ENCODE assay signal across 20 cellular contexts in genomic region chr16:49640606-49641005, GRCh38.
DNase-seq lines count a peak whose midpoint lies in the region; ATAC-seq, FAIRE-seq and TF ChIP-seq lines count a peak whose summit lies in the region.
"Had no signal": no experiment of that assay in that cellular context is flagged by ENCODE, and none has a peak within 500 bp of the region (broad histone marks: within the 10 kb centered on the region; RNA-seq: fewer than 3 reads in every experiment).

No MANE protein-coding gene starts in this region.

- no peak for ATAC-seq in activated CD8-positive, alpha-beta T cell treated with anti-CD3 and anti-CD28 coated beads for 36 hours
- no peak for ATAC-seq in activated T-cell treated with anti-CD3 and anti-CD28 coated beads, Interleukin-2, amount 50 U/mL, for 72 hours (replicated peaks in 1 of 2)

- H3K36me3 ChIP-seq in BE2C (peaks cover 6% of the 10 kb centered on the region), HUES64 (ENCODE audit: insufficient read depth, low read length) (peaks cover 29% of the 10 kb centered on the region)

- DNase-seq in BE2C (peak; percentile 52), coronary artery (ENCODE audit: low spot score) (no peak), osteocyte (ENCODE audit: extremely low spot score, unreplicated experiment) (no peak), AML-193 (lab: John Stamatoyannopoulos, UW) (no peak), urothelium cell line (ENCODE audit: low spot score) (no peak)
- DNase-seq in activated CD8-positive, alpha-beta T cell treated with anti-CD3 and anti-CD28 coated beads for 36 hours, result no peak
- no peak for DNase-seq in activated T-cell treated with anti-CD3 and anti-CD28 coated beads, Interleukin-2, amount 50 U/mL, for 72 hours
- DNase-seq: activated CD4-positive, alpha-beta T cell treated with anti-CD3 and anti-CD28 coated beads for 48 hours; activated effector memory CD4-positive, alpha-beta T cell treated with Interleukin-2 at 50 U/mL for 16 hours; amniotic stem cell; CD8-positive, alpha-beta memory T cell; cerebellar nuclear complex; glutamatergic neuron; NCI-H2029; stimulated activated CD4-positive, alpha-beta T cell treated with anti-CD3 and anti-CD28 coated beads, Interleukin-12 subunit alpha, Interleukin-12 subunit beta, amount 100 ng/mL, for 4 hours had no signal

- intact Hi-C loops in activated CD8-positive, alpha-beta T cell treated with anti-CD3 and anti-CD28 coated beads for 36 hours (cut with micrococcal nuclease), result no loop called here

- H3K4me3 ChIP-seq in BE2C (ENCODE audit: low read depth, low read length) (no peak overlapping the region), HUES64 (ENCODE audit: low read length) (no peak overlapping the region), coronary artery (peak overlapping the region; percentile 39)
- H3K4me3 ChIP-seq: lung, suprapubic skin had no signal

- peak overlapping the region; percentile 2; the same call in 1 of the 2 replicates for H3K27ac ChIP-seq in HUES64 (ENCODE audit: low read depth, low read length)
- H3K27ac ChIP-seq in coronary artery, result peak overlapping the region in 1 of 2 donors; percentile 58
- H3K27ac ChIP-seq: HL-60, suprapubic skin had no signal

- H3K27me3 Mint-ChIP-seq in osteocyte (ENCODE audit: unreplicated experiment), result no peaks in the 10 kb centered on the region
- H3K27me3 Mint-ChIP-seq in activated CD8-positive, alpha-beta T cell treated with anti-CD3 and anti-CD28 coated beads for 36 hours, result no peaks in the 10 kb centered on the region
- H3K27me3 Mint-ChIP-seq in activated T-cell treated with anti-CD3 and anti-CD28 coated beads, Interleukin-2, amount 50 U/mL, for 72 hours (ENCODE audit: low read depth), result no peaks in the 10 kb centered on the region

- TF ChIP-seq CTCF in BE2C (IDR thresholded peaks at IDR 0.05; ENCODE audit: low read depth, low read length), result no peak
- no peak for TF ChIP-seq CTCF in coronary artery (IDR thresholded peaks at IDR 0.05)
- no peak for TF ChIP-seq CTCF in osteocyte (IDR thresholded peaks at IDR 0.05)
- TF ChIP-seq CTCF in activated CD8-positive, alpha-beta T cell treated with anti-CD3 and anti-CD28 coated beads for 36 hours (IDR thresholded peaks at IDR 0.05), result no peak

- H3K9me3 Mint-ChIP-seq in osteocyte (ENCODE audit: unreplicated experiment), result no peaks in the 10 kb centered on the region
- H3K9me3 Mint-ChIP-seq in activated CD8-positive, alpha-beta T cell treated with anti-CD3 and anti-CD28 coated beads for 36 hours, result peaks cover 4% of the 10 kb centered on the region
- peaks cover 3% of the 10 kb centered on the region in 2 donors for H3K9me3 Mint-ChIP-seq in activated T-cell treated with anti-CD3 and anti-CD28 coated beads, Interleukin-2, amount 50 U/mL, for 72 hours

- H3K4me1 ChIP-seq in BE2C, result peaks cover 17% of the 10 kb centered on the region
- H3K4me1 ChIP-seq in HUES64 (ENCODE audit: insufficient read depth, low read length), result peaks cover 46% of the 10 kb centered on the region

- H3K9ac ChIP-seq in HUES64 (ENCODE audit: low read depth, low read length), result no peak overlapping the region

- no peaks in the 10 kb centered on the region for H3K27me3 ChIP-seq in BE2C
- H3K27me3 ChIP-seq in HUES64 (ENCODE audit: insufficient read depth, low read length), result no peaks in the 10 kb centered on the region

- H3K4me3 Mint-ChIP-seq in osteocyte (ENCODE audit: unreplicated experiment), result no peak overlapping the region
- no peak overlapping the region for H3K4me3 Mint-ChIP-seq in activated CD8-positive, alpha-beta T cell treated with anti-CD3 and anti-CD28 coated beads for 36 hours
- no peak overlapping the region for H3K4me3 Mint-ChIP-seq in activated T-cell treated with anti-CD3 and anti-CD28 coated beads, Interleukin-2, amount 50 U/mL, for 72 hours
- H3K4me3 Mint-ChIP-seq: CD8-positive, alpha-beta memory T cell had no signal

- POLR2A ChIA-PET in activated CD8-positive, alpha-beta T cell treated with anti-CD3 and anti-CD28 coated beads for 36 hours (lab: Charles Lee), result no interaction called here

- CTCF ChIA-PET in activated CD8-positive, alpha-beta T cell treated with anti-CD3 and anti-CD28 coated beads for 36 hours (lab: Charles Lee), result no interaction called here

- H3K9me3 ChIP-seq in BE2C, result no peaks in the 10 kb centered on the region; the same call in 1 of the 2 replicates
- H3K9me3 ChIP-seq in HUES64 (ENCODE audit: insufficient read depth, low read depth, low read length), result no peaks in the 10 kb centered on the region
- H3K9me3 ChIP-seq: suprapubic skin had no signal

- 71% methylated on average over 14 of the region's 14 CpGs for WGBS in HUES64

- FAIRE-seq in urothelium cell line (lab: Jason Lieb, UNC), result no peak
- FAIRE-seq: GM18507 had no signal

- H3K4me1 Mint-ChIP-seq in osteocyte (ENCODE audit: unreplicated experiment), result peaks cover 63% of the 10 kb centered on the region
- H3K4me1 Mint-ChIP-seq in activated CD8-positive, alpha-beta T cell treated with anti-CD3 and anti-CD28 coated beads for 36 hours (ENCODE audit: low read depth), result no peaks in the 10 kb centered on the region
- H3K4me1 Mint-ChIP-seq in activated T-cell treated with anti-CD3 and anti-CD28 coated beads, Interleukin-2, amount 50 U/mL, for 72 hours (ENCODE audit: low read depth), result no peaks in the 10 kb centered on the region
- H3K4me1 Mint-ChIP-seq: CD8-positive, alpha-beta memory T cell had no signal

- H3K36me3 Mint-ChIP-seq in osteocyte (ENCODE audit: unreplicated experiment), result peaks cover 17% of the 10 kb centered on the region
- no peaks in the 10 kb centered on the region for H3K36me3 Mint-ChIP-seq in activated CD8-positive, alpha-beta T cell treated with anti-CD3 and anti-CD28 coated beads for 36 hours (ENCODE audit: low read depth)
- peaks cover 0 to 2% of the 10 kb centered on the region in 2 donors for H3K36me3 Mint-ChIP-seq in activated T-cell treated with anti-CD3 and anti-CD28 coated beads, Interleukin-2, amount 50 U/mL, for 72 hours (ENCODE audit: insufficient read depth in 2 of 2)
- H3K36me3 Mint-ChIP-seq: CD8-positive, alpha-beta memory T cell had no signal

- H3K27ac Mint-ChIP-seq in osteocyte (ENCODE audit: unreplicated experiment), result peak overlapping the region; percentile 1
- no peak overlapping the region for H3K27ac Mint-ChIP-seq in activated CD8-positive, alpha-beta T cell treated with anti-CD3 and anti-CD28 coated beads for 36 hours
- no peak overlapping the region for H3K27ac Mint-ChIP-seq in activated T-cell treated with anti-CD3 and anti-CD28 coated beads, Interleukin-2, amount 50 U/mL, for 72 hours
- H3K27ac Mint-ChIP-seq: CD8-positive, alpha-beta memory T cell had no signal
